Comparison of ENCODE assay signal across 19 cellular contexts in genomic region chr13:90933097-90933826, GRCh38.
"Had no signal": no experiment of that assay in that cellular context is flagged by ENCODE, and none has a peak within 500 bp of the region (broad histone marks: within the 10 kb centered on the region; RNA-seq: fewer than 3 reads in every experiment).

No MANE protein-coding gene starts in this region.

- ATAC-seq: activated CD8-positive, alpha-beta memory T cell treated with anti-CD3 and anti-CD28 coated beads, Interleukin-2, amount 10 ng/mL, durations not matched to agents 7 days and 5 days; effector memory CD8-positive, alpha-beta T cell; foreskin keratinocyte; left lung had no signal

- H3K27ac ChIP-seq: foreskin keratinocyte, left lung had no signal

- DNase-seq: activated CD4-positive, alpha-beta memory T cell treated with anti-CD3 and anti-CD28 coated beads, Interleukin-2, amount 10 ng/mL, durations not matched to agents 7 days and 5 days; activated CD4-positive, alpha-beta T cell treated with anti-CD3 and anti-CD28 coated beads for 48 hours; activated CD4-positive, CD25-positive, alpha-beta regulatory T cell; activated CD8-positive, alpha-beta memory T cell treated with anti-CD3 and anti-CD28 coated beads, Interleukin-2, amount 10 ng/mL, durations not matched to agents 7 days and 5 days; activated naive CD8-positive, alpha-beta T cell treated with anti-CD3 and anti-CD28 coated beads for 36 hours; amniotic stem cell; effector memory CD8-positive, alpha-beta T cell; foreskin keratinocyte; glutamatergic neuron; hypothalamus; left lung; occipital lobe; posterior cingulate gyrus; retina; stimulated activated CD4-positive, alpha-beta T cell treated with anti-CD3 and anti-CD28 coated beads, Interleukin-12 subunit alpha, Interleukin-12 subunit beta, amount 100 ng/mL, for 4 hours; stimulated activated CD4-positive, alpha-beta T cell treated with anti-CD3 and anti-CD28 coated beads, Interleukin-1b, Interleukin-23, amount 100 ng/mL, for 48 hours; stimulated activated CD8-positive, alpha-beta memory T cell treated with anti-CD3 and anti-CD28 coated beads, Interleukin-4, amount 100 ng/mL, for 48 hours; stimulated activated naive CD4-positive, alpha-beta T cell had no signal

- H3K27me3 Mint-ChIP-seq: activated CD4-positive, alpha-beta memory T cell treated with anti-CD3 and anti-CD28 coated beads, Interleukin-2, amount 10 ng/mL, durations not matched to agents 7 days and 5 days; activated CD8-positive, alpha-beta memory T cell treated with anti-CD3 and anti-CD28 coated beads, Interleukin-2, amount 10 ng/mL, durations not matched to agents 7 days and 5 days; activated naive CD8-positive, alpha-beta T cell treated with anti-CD3 and anti-CD28 coated beads for 36 hours; effector memory CD8-positive, alpha-beta T cell had no signal

- H3K36me3 Mint-ChIP-seq: activated CD8-positive, alpha-beta memory T cell treated with anti-CD3 and anti-CD28 coated beads, Interleukin-2, amount 10 ng/mL, durations not matched to agents 7 days and 5 days had no signal

- H3K36me3 ChIP-seq: left lung had no signal

- H3K27ac Mint-ChIP-seq: activated CD4-positive, alpha-beta memory T cell treated with anti-CD3 and anti-CD28 coated beads, Interleukin-2, amount 10 ng/mL, durations not matched to agents 7 days and 5 days; activated CD8-positive, alpha-beta memory T cell treated with anti-CD3 and anti-CD28 coated beads, Interleukin-2, amount 10 ng/mL, durations not matched to agents 7 days and 5 days; activated naive CD8-positive, alpha-beta T cell treated with anti-CD3 and anti-CD28 coated beads for 36 hours; effector memory CD8-positive, alpha-beta T cell had no signal

- H3K4me1 ChIP-seq: foreskin keratinocyte, left lung had no signal

- H3K27me3 ChIP-seq: foreskin keratinocyte, left lung had no signal

- FAIRE-seq: keratinocyte had no signal

- H3K4me3 Mint-ChIP-seq: activated CD4-positive, alpha-beta memory T cell treated with anti-CD3 and anti-CD28 coated beads, Interleukin-2, amount 10 ng/mL, durations not matched to agents 7 days and 5 days; activated CD8-positive, alpha-beta memory T cell treated with anti-CD3 and anti-CD28 coated beads, Interleukin-2, amount 10 ng/mL, durations not matched to agents 7 days and 5 days; activated naive CD8-positive, alpha-beta T cell treated with anti-CD3 and anti-CD28 coated beads for 36 hours; effector memory CD8-positive, alpha-beta T cell had no signal

- H3K9me3 ChIP-seq: left lung had no signal

- H3K4me1 Mint-ChIP-seq: activated CD4-positive, alpha-beta memory T cell treated with anti-CD3 and anti-CD28 coated beads, Interleukin-2, amount 10 ng/mL, durations not matched to agents 7 days and 5 days; activated CD8-positive, alpha-beta memory T cell treated with anti-CD3 and anti-CD28 coated beads, Interleukin-2, amount 10 ng/mL, durations not matched to agents 7 days and 5 days; activated naive CD8-positive, alpha-beta T cell treated with anti-CD3 and anti-CD28 coated beads for 36 hours had no signal

- H3K4me3 ChIP-seq: left lung had no signal
